10 cellular contexts compared by ENCODE assay signal in genomic region chr11:11407065-11407737, GRCh38. TPM values are rescaled to one million over a fixed set of nuclear protein-coding genes. Genes with fewer than 3 reads are reported as not detected.
A peak's percentile ranks its signal among the peaks of the same experiment; 100 is the strongest.
DNase-seq lines count a peak whose midpoint lies in the region; ATAC-seq and TF ChIP-seq lines count a peak whose summit lies in the region.
"Had no signal": no experiment of that assay in that cellular context is flagged by ENCODE, and none has a peak within 500 bp of the region (broad histone marks: within the 10 kb centered on the region; RNA-seq: fewer than 3 reads in every experiment).

No MANE protein-coding gene starts in this region.

- 25% methylated on average over 9 of the region's 9 CpGs for WGBS in right cardiac atrium

- no peaks in the 10 kb centered on the region for H3K36me3 ChIP-seq in tibial artery

- DNase-seq in NCI-H1436 treated with DMSO at 0.1 percent for 48 hours (lab: John Stamatoyannopoulos, UW) (peak; percentile 88), SHP77 treated with DMSO at 0.1 percent for 48 hours (lab: John Stamatoyannopoulos, UW) (peak; percentile 26), right cardiac atrium (peak in 1 of 3 donors; percentile 72), tibial artery (peak; percentile 60 to 90), NOMO-1 treated with dmso at 0.1 percent for 144 hours (lab: John Stamatoyannopoulos, UW; ENCODE audit: unreplicated experiment) (no peak), amygdala (lab: John Stamatoyannopoulos, UW) (no peak)
- DNase-seq: activated CD4-positive, alpha-beta T cell treated with anti-CD3 and anti-CD28 coated beads, Interleukin-2, amount 10 ng/mL, durations not matched to agents 7 days and 5 days had no signal

- H3K9me3 ChIP-seq in right cardiac atrium (ENCODE audit: control insufficient read depth, low read length) (no peaks in the 10 kb centered on the region), tibial artery (no peaks in the 10 kb centered on the region)

- H3K4me3 ChIP-seq in right cardiac atrium (ENCODE audit: low read length) (no peak overlapping the region), tibial artery (no peak overlapping the region)
- H3K4me3 ChIP-seq: skin epidermis had no signal

- H3K27me3 ChIP-seq in right cardiac atrium (ENCODE audit: control insufficient read depth, insufficient read depth) (no peaks in the 10 kb centered on the region), tibial artery (no peaks in the 10 kb centered on the region)

- intact Hi-C loops in right cardiac atrium (cut with DNase I): loop anchor here in 2 of 4 donors (10.0 kb wide), 1 partner anchor 218 kb away; the partner anchor contains the start of gene GALNT18 (in 2 of the 2)
- intact Hi-C loops in tibial artery (cut with DNase I; ENCODE audit: low total_unique reads): loop anchor here (2.0 to 10.0 kb wide), 2 partner anchors 214 to 242 kb away; no protein-coding TSS in a partner anchor

- TF ChIP-seq CTCF in tibial artery (IDR thresholded peaks at IDR 0.05): peak in 1 of 2 experiments; percentile 45

- H3K27ac ChIP-seq in right cardiac atrium (ENCODE audit: low read length) (peak overlapping the region; percentile 88), tibial artery (peak overlapping the region; percentile 82 to 83)
- H3K27ac ChIP-seq: skin epidermis had no signal

- H3K4me1 ChIP-seq in right cardiac atrium (ENCODE audit: control insufficient read depth, insufficient read depth, low read length) (peaks cover 25% of the 10 kb centered on the region), tibial artery (peaks cover 0 to 76% (median 45%) of the 10 kb centered on the region in 4 donors)

- ATAC-seq in right cardiac atrium (peak; percentile 75 to 79), HG02759 (IDR thresholded peaks at IDR 0.05; ENCODE audit: unreplicated experiment) (no peak)
- ATAC-seq: Panc1 had no signal

RNA-seq across cellular contexts. Expression of gene CSNK2A3, which starts 54.2 kb away (rescaled TPM):
- total RNA-seq in right cardiac atrium: 1 to 10 TPM; 1.4 to 2.3 (median 1.7) TPM
- 0.43 TPM for polyA plus RNA-seq in right cardiac atrium

Comparison
In these comparisons a context has a peak if more than half of its experiments do, and no peak if none do; other contexts are left out.
1. DNase-seq: peak in NCI-H1436 treated with DMSO at 0.1 percent for 48 hours (single experiment), SHP77 treated with DMSO at 0.1 percent for 48 hours (single experiment) and tibial artery (2 of 2); none in NOMO-1 treated with dmso at 0.1 percent for 144 hours (single experiment) and amygdala (0 of 56).